In genomic region chr7:2105280-2105679, GRCh38 we compare ENCODE assay signal across 16 cellular contexts.
DNase-seq lines count a peak whose midpoint lies in the region; ATAC-seq and TF ChIP-seq lines count a peak whose summit lies in the region.
"Had no signal": no experiment of that assay in that cellular context is flagged by ENCODE, and none has a peak within 500 bp of the region (broad histone marks: within the 10 kb centered on the region; RNA-seq: fewer than 3 reads in every experiment).

No MANE protein-coding gene starts in this region.

- H3K23ac ChIP-seq in mesendoderm (ENCODE audit: low read length), result no peak overlapping the region

- H3K4me1 Mint-ChIP-seq in activated naive CD4-positive, alpha-beta T cell treated with anti-CD3 and anti-CD28 coated beads, Interleukin-2, amount 10 ng/mL, durations not matched to agents 7 days and 5 days, result peaks cover 25% of the 10 kb centered on the region

- H3K27ac ChIP-seq in angular gyrus (ENCODE audit: low read depth, low read length) (peak overlapping the region; percentile 98), mesendoderm (ENCODE audit: low read depth, low read length) (no peak overlapping the region), temporal lobe (ENCODE audit: low read depth, low read length) (peak overlapping the region; percentile 98), left lung (no peak overlapping the region)
- H3K27ac ChIP-seq: thoracic aorta had no signal

- no peak overlapping the region for H3K18ac ChIP-seq in mesendoderm (ENCODE audit: low read length)

- H4K5ac ChIP-seq in mesendoderm (ENCODE audit: low read length), result no peak overlapping the region

- H3K9me3 ChIP-seq in BE2C, result no peaks in the 10 kb centered on the region
- no peaks in the 10 kb centered on the region for H3K9me3 ChIP-seq in left lung
- H3K9me3 ChIP-seq: thoracic aorta had no signal

- intact Hi-C loops in left lung (cut with DNase I), result no loop called here

- TF ChIP-seq CTCF in BE2C (IDR thresholded peaks at IDR 0.05; ENCODE audit: low read depth, low read length) (no peak), left lung (IDR thresholded peaks at IDR 0.05) (no peak)

- H3K27me3 ChIP-seq in mesendoderm (ENCODE audit: insufficient read depth, low read length, poor library complexity), result no peaks in the 10 kb centered on the region
- H3K27me3 ChIP-seq in BE2C, result no peaks in the 10 kb centered on the region
- no peaks in the 10 kb centered on the region for H3K27me3 ChIP-seq in left lung

- H3K79me2 ChIP-seq in mesendoderm (ENCODE audit: control insufficient read depth, insufficient read depth, low read length), result no peaks in the 10 kb centered on the region

- H2BK15ac ChIP-seq in mesendoderm (replicated peaks; ENCODE audit: low read depth), result no peak overlapping the region

- peak overlapping the region; percentile 68 for H3K56ac ChIP-seq in mesendoderm (ENCODE audit: low read length)

- H3K4me1 ChIP-seq in mesendoderm (ENCODE audit: control insufficient read depth, low read depth, low read length) (peaks cover 3% of the 10 kb centered on the region), BE2C (peaks cover 57% of the 10 kb centered on the region), left lung (peaks cover 3 to 38% of the 10 kb centered on the region in 2 donors)

- peak overlapping the region; percentile 17 for H3K9ac ChIP-seq in mesendoderm (ENCODE audit: low read length)

- no peak overlapping the region for H3K4me3 ChIP-seq in mesendoderm (ENCODE audit: low read length)
- H3K4me3 ChIP-seq in BE2C (ENCODE audit: low read depth, low read length), result no peak overlapping the region
- H3K4me3 ChIP-seq in left lung, result no peak overlapping the region
- H3K4me3 ChIP-seq: thoracic aorta had no signal

- H3K79me1 ChIP-seq in mesendoderm (ENCODE audit: low read length), result peaks cover 4% of the 10 kb centered on the region

- no peaks in the 10 kb centered on the region for H3K9me3 Mint-ChIP-seq in activated naive CD4-positive, alpha-beta T cell treated with anti-CD3 and anti-CD28 coated beads, Interleukin-2, amount 10 ng/mL, durations not matched to agents 7 days and 5 days

- no peak overlapping the region for H3K27ac Mint-ChIP-seq in activated naive CD4-positive, alpha-beta T cell treated with anti-CD3 and anti-CD28 coated beads, Interleukin-2, amount 10 ng/mL, durations not matched to agents 7 days and 5 days

- no CpG with 5 or more reads among the region's 13 CpGs for WGBS in mesendoderm (ENCODE audit: extremely low coverage, insufficient coverage, low lambda C conversion rate)

- ATAC-seq in left lung, result no peak

- no peak overlapping the region for H3K4me2 ChIP-seq in mesendoderm (ENCODE audit: low read length)

- no peak overlapping the region for H2BK120ac ChIP-seq in mesendoderm (ENCODE audit: low read depth, low read length)

- H3K4me3 Mint-ChIP-seq in activated naive CD4-positive, alpha-beta T cell treated with anti-CD3 and anti-CD28 coated beads, Interleukin-2, amount 10 ng/mL, durations not matched to agents 7 days and 5 days, result no peak overlapping the region

- H4K8ac ChIP-seq in mesendoderm (ENCODE audit: low read depth, low read length), result no peak overlapping the region

- no peaks in the 10 kb centered on the region for H3K36me3 ChIP-seq in mesendoderm (ENCODE audit: control insufficient read depth, insufficient read depth, low read length)
- no peaks in the 10 kb centered on the region for H3K36me3 ChIP-seq in BE2C
- peaks cover 0 to 4% of the 10 kb centered on the region in 2 donors for H3K36me3 ChIP-seq in left lung
- H3K36me3 ChIP-seq: thoracic aorta had no signal

- H2BK5ac ChIP-seq in mesendoderm (ENCODE audit: low read length), result no peak overlapping the region

- H3K36me3 Mint-ChIP-seq in activated naive CD4-positive, alpha-beta T cell treated with anti-CD3 and anti-CD28 coated beads, Interleukin-2, amount 10 ng/mL, durations not matched to agents 7 days and 5 days, result no peaks in the 10 kb centered on the region

- no peaks in the 10 kb centered on the region for H3K27me3 Mint-ChIP-seq in activated naive CD4-positive, alpha-beta T cell treated with anti-CD3 and anti-CD28 coated beads, Interleukin-2, amount 10 ng/mL, durations not matched to agents 7 days and 5 days

- no peak overlapping the region for H2AK5ac ChIP-seq in mesendoderm (ENCODE audit: low read length)

- no peak overlapping the region for H3K4ac ChIP-seq in mesendoderm (ENCODE audit: low read depth, low read length)

- CTCF ChIA-PET in activated naive CD4-positive, alpha-beta T cell treated with anti-CD3 and anti-CD28 coated beads, Interleukin-2, amount 10 ng/mL, durations not matched to agents 7 days and 5 days (lab: Charles Lee), result interaction anchor here (0.7 kb wide), 1 partner anchor 55 kb away, joined by 3 read pairs; no protein-coding TSS in a partner anchor

- DNase-seq in NOMO-1 treated with dmso at 0.1 percent for 144 hours (lab: John Stamatoyannopoulos, UW; ENCODE audit: unreplicated experiment), result peak; percentile 2
- no peak for DNase-seq in NOMO-1 (lab: John Stamatoyannopoulos, UW; ENCODE audit: unreplicated experiment in 2 of 2)
- no peak for DNase-seq in mesendoderm
- DNase-seq in activated naive CD4-positive, alpha-beta T cell treated with anti-CD3 and anti-CD28 coated beads, Interleukin-2, amount 10 ng/mL, durations not matched to agents 7 days and 5 days, result no peak
- no peak for DNase-seq in BE2C
- no peak for DNase-seq in left lung
- DNase-seq: 8988T; activated gamma-delta T cell; effector CD4-positive, alpha-beta T cell; NCI-H1092 treated with DMSO at 0.1 percent for 48 hours; NCI-H2171 treated with DMSO at 0.1 percent for 48 hours; NK-92 treated with Interleukin-12 subunit alpha and Interleukin-12 subunit beta, amount 100 ng/mL, for 24 hours; SIG-M5 had no signal

Comparison
In these comparisons a context has a peak if more than half of its experiments do, and no peak if none do; other contexts are left out.
1. H3K27ac ChIP-seq: peak in angular gyrus (single experiment) and temporal lobe (single experiment); none in mesendoderm (single experiment) and left lung (0 of 2).